15 cellular contexts compared by ENCODE assay signal in the genomic region with DNA sequence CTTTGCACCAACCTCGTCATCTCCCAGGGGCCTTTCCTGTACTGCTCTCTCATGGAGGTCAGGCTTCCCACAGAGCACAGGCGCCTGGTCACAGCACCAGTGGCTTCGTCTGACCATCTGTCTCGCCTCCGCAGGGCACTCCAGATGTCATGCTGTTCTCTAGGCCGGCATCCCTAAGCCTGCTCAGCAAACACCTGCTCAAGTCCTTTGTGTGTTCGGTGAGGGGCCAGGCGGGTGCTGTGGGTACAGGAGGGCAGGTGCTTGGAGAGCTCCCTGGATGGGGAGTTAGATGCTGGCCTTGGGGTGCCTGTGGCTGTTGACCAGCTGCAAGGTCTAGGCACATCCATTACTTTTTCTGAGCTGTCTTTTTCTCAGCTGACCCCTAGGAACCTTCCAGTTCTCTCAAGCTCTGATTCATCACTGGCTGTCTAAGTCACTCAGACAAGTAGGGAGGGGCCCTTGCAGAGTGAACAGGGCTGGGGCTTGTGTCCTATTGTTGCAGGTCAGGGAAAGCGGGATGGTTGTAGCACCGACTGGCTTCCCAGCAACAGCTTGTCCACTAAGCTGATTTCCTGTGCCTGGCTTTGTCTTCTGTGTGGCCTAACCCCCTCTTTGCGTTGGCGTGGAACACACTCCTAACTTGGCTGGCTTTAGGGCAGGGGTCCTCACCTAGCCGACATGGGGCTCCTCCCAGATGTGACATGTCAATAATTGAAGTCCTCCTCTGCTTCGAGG. TPM values are rescaled to one million over a fixed set of nuclear protein-coding genes. Genes with fewer than 3 reads are reported as not detected.
DNase-seq lines count a peak whose midpoint lies in the region; ATAC-seq, FAIRE-seq and TF ChIP-seq lines count a peak whose summit lies in the region.
"Had no signal": no experiment of that assay in that cellular context is flagged by ENCODE, and none has a peak within 500 bp of the region (broad histone marks: within the 10 kb centered on the region; RNA-seq: fewer than 3 reads in every experiment).

No MANE protein-coding gene starts in this region.

- H2AFZ ChIP-seq in HepG2 (ENCODE audit: low read length) = no peak overlapping the region

- peaks cover 36% of the 10 kb centered on the region for H3K36me3 Mint-ChIP-seq in nephron (ENCODE audit: low read depth)

- H3K9me3 Mint-ChIP-seq in nephron = peaks cover 4% of the 10 kb centered on the region

- H3K27ac ChIP-seq in HepG2 (ENCODE audit: extremely low read length, insufficient read depth, low read length) = no peak overlapping the region
- H3K27ac ChIP-seq: C4-2B had no signal

- TF ChIP-seq CTCF in astrocyte of the spinal cord (IDR thresholded peaks at IDR 0.05; ENCODE audit: low read depth, low read length) (no peak), nephron (IDR thresholded peaks at IDR 0.05; ENCODE audit: unreplicated experiment in 3 of 3) (no peak), HepG2 (CRISPR knock-in tag; IDR thresholded peaks at IDR 0.05) (no peak)

- H3K4me3 ChIP-seq in astrocyte of the spinal cord (ENCODE audit: low read depth, low read length) (no peak overlapping the region), HepG2 (replicated peaks in 1 of 3; ENCODE audit: insufficient read depth in 1 of 3, low read depth in 2 of 3, low read length in 3 of 3) (no peak overlapping the region)

- FAIRE-seq in HepG2 (lab: Jason Lieb, UNC) = no peak
- FAIRE-seq: colon had no signal

- no peak overlapping the region for H3K4me2 ChIP-seq in HepG2 (ENCODE audit: low read depth, low read length)

- H3K27me3 Mint-ChIP-seq in nephron (ENCODE audit: low read depth) = no peaks in the 10 kb centered on the region
- H3K27me3 Mint-ChIP-seq: activated CD8-positive, alpha-beta memory T cell treated with anti-CD3 and anti-CD28 coated beads, Interleukin-2, amount 10 ng/mL, durations not matched to agents 7 days and 5 days; activated naive CD8-positive, alpha-beta T cell treated with anti-CD3 and anti-CD28 coated beads for 36 hours; stimulated activated naive CD8-positive, alpha-beta T cell treated with anti-CD3 and anti-CD28 coated beads, Interleukin-15, Interleukin-2, amounts not matched to agents 100 ng/mL and 50 ng/mL, for 24 hours had no signal

- peaks cover 6 to 34% of the 10 kb centered on the region in 2 experiments; a peak in 4 of 5 replicates for H3K36me3 ChIP-seq in HepG2 (replicated peaks in 1 of 2; ENCODE audit: control insufficient read depth in 1 of 2, insufficient read depth in 2 of 2, low read length in 2 of 2)

- no peaks in the 10 kb centered on the region for H3K9me3 ChIP-seq in HepG2 (ENCODE audit: low read length)

- TF ChIP-seq EP300 in HepG2 (IDR thresholded peaks at IDR 0.05; ENCODE audit: low read depth in 2 of 2, low read length in 2 of 2) = no peak
- TF ChIP-seq EP300 in HepG2 (CRISPR knock-in tag; IDR thresholded peaks at IDR 0.05; ENCODE audit: borderline replicate concordance) = no peak

- H3K4me3 Mint-ChIP-seq in nephron = no peak overlapping the region
- H3K4me3 Mint-ChIP-seq: activated CD8-positive, alpha-beta memory T cell treated with anti-CD3 and anti-CD28 coated beads, Interleukin-2, amount 10 ng/mL, durations not matched to agents 7 days and 5 days; activated naive CD8-positive, alpha-beta T cell treated with anti-CD3 and anti-CD28 coated beads for 36 hours; stimulated activated naive CD8-positive, alpha-beta T cell treated with anti-CD3 and anti-CD28 coated beads, Interleukin-15, Interleukin-2, amounts not matched to agents 100 ng/mL and 50 ng/mL, for 24 hours had no signal

- no peak overlapping the region for H3K9ac ChIP-seq in HepG2 (ENCODE audit: insufficient read depth, low read depth, low read length)

- no peaks in the 10 kb centered on the region for H3K79me2 ChIP-seq in HepG2 (ENCODE audit: insufficient read depth, low read length)

- WGBS in HepG2 (ENCODE audit: low lambda C conversion rate) = 95% methylated on average over 12 of the region's 14 CpGs

- no TSS peak for BruUV-seq in HepG2 (replicated peaks; lab: Mats Ljungman, UMichigan)

- peaks cover 11% of the 10 kb centered on the region for H3K4me1 Mint-ChIP-seq in nephron
- H3K4me1 Mint-ChIP-seq: activated CD8-positive, alpha-beta memory T cell treated with anti-CD3 and anti-CD28 coated beads, Interleukin-2, amount 10 ng/mL, durations not matched to agents 7 days and 5 days; activated naive CD8-positive, alpha-beta T cell treated with anti-CD3 and anti-CD28 coated beads for 36 hours had no signal

- in situ Hi-C loops in astrocyte of the spinal cord (cut with HindIII; ENCODE audit: low sequenced_read_pairs) = no loop called here
- in situ Hi-C loops in HepG2 (cut with HindIII; ENCODE audit: extremely low pct_ligation_motif_present, low pct_unique_long_range_greater_than_20kb) = no loop called here

- no peaks in the 10 kb centered on the region for H4K20me1 ChIP-seq in HepG2 (ENCODE audit: insufficient read depth, low read length)

- peak overlapping the region in 2 of 3 experiments; percentile 26 to 67 for H3K27ac Mint-ChIP-seq in nephron
- H3K27ac Mint-ChIP-seq: activated CD8-positive, alpha-beta memory T cell treated with anti-CD3 and anti-CD28 coated beads, Interleukin-2, amount 10 ng/mL, durations not matched to agents 7 days and 5 days; activated naive CD8-positive, alpha-beta T cell treated with anti-CD3 and anti-CD28 coated beads for 36 hours; stimulated activated naive CD8-positive, alpha-beta T cell treated with anti-CD3 and anti-CD28 coated beads, Interleukin-15, Interleukin-2, amounts not matched to agents 100 ng/mL and 50 ng/mL, for 24 hours had no signal

- CTCF ChIA-PET in HepG2 (lab: Yijun Ruan, JAX; ENCODE audit: low intra/inter-chr PET ratio, low total read pairs) = no interaction called here

- POLR2A ChIA-PET in HepG2 (lab: Yijun Ruan, JAX) = no interaction called here

- DNase-seq in DMS53 treated with DMSO at 0.1 percent for 48 hours (lab: John Stamatoyannopoulos, UW; ENCODE audit: unreplicated experiment) (peak; percentile 17), NCI-H2107 (lab: John Stamatoyannopoulos, UW) (peak; percentile 19), astrocyte of the spinal cord (ENCODE audit: low read depth, low spot score) (peak; percentile 8), HuH-7.5 (ENCODE audit: low spot score) (no peak), HepG2 (ENCODE audit: low spot score) (no peak)
- DNase-seq: activated CD8-positive, alpha-beta memory T cell treated with anti-CD3 and anti-CD28 coated beads, Interleukin-2, amount 10 ng/mL, durations not matched to agents 7 days and 5 days; activated naive CD8-positive, alpha-beta T cell treated with anti-CD3 and anti-CD28 coated beads for 36 hours; midbrain; RPMI8226 had no signal

- no peaks in the 10 kb centered on the region for H3K4me1 ChIP-seq in HepG2 (ENCODE audit: insufficient read depth, low read length)

- TF ChIP-seq POLR2A in HepG2 (IDR thresholded peaks at IDR 0.05; ENCODE audit: insufficient read depth in 1 of 2, low read depth in 2 of 2, low read length in 2 of 2) = no peak

- H3K27me3 ChIP-seq in HepG2 (ENCODE audit: control insufficient read depth in 1 of 2, insufficient read depth in 2 of 2, low read length in 2 of 2) = no peaks in the 10 kb centered on the region

- intact Hi-C loops in HepG2 (cut with micrococcal nuclease; ENCODE audit: unreplicated experiment) = no loop called here

- TF ChIP-seq RAD21 in HepG2 (CRISPR knock-in tag; IDR thresholded peaks at IDR 0.05) = no peak

- ATAC-seq in HepG2 = no peak
- ATAC-seq in HG02610 (IDR thresholded peaks at IDR 0.05; ENCODE audit: unreplicated experiment) = no peak
- ATAC-seq: activated CD8-positive, alpha-beta memory T cell treated with anti-CD3 and anti-CD28 coated beads, Interleukin-2, amount 10 ng/mL, durations not matched to agents 7 days and 5 days had no signal

RNA-seq across cellular contexts. Expression of a gene that starts 9.2 kb away (rescaled TPM):
- total RNA-seq in HepG2 (2016; rRNA removed; fragmentation: Illumina TruSeq; extraction: Trizol) = not detected in 2 replicates
- not detected in 2 replicates for total RNA-seq in HepG2 (2016; cell fraction: cytosol; rRNA removed; fragmentation: Illumina TruSeq; extraction: Trizol; ENCODE audit: low read depth)
- total RNA-seq in HepG2 (2016; cell fraction: insoluble cytoplasmic fraction; rRNA removed; fragmentation: Illumina TruSeq; extraction: Trizol) = not detected in 2 replicates
- total RNA-seq in HepG2 (2016; cell fraction: membrane; rRNA removed; fragmentation: Illumina TruSeq; extraction: Trizol) = not detected in 2 replicates
- not detected in 2 replicates for total RNA-seq in HepG2 (2016; cell fraction: nucleus; rRNA removed; fragmentation: Illumina TruSeq; extraction: Trizol)
- not detected in 2 replicates for polyA plus RNA-seq in HepG2 (2011; rRNA removed)
- 0.04 TPM in 1 of 2 replicates, not detected in the other for polyA plus RNA-seq in HepG2 (2011; cell fraction: cytosol; rRNA removed)
- polyA plus RNA-seq in HepG2 (2011; cell fraction: nucleus; rRNA removed) = not detected in 2 replicates
- not detected in 2 replicates for polyA plus RNA-seq in HepG2 (2012)
- not detected in 2 replicates for polyA plus RNA-seq in HepG2 (2016; cell fraction: cytosol; fragmentation: Illumina TruSeq; extraction: Trizol; ENCODE audit: low read depth)
- polyA plus RNA-seq in HepG2 (2016; cell fraction: insoluble cytoplasmic fraction; fragmentation: Illumina TruSeq; extraction: Trizol; ENCODE audit: low read depth) = not detected in 2 replicates
- polyA plus RNA-seq in HepG2 (2016; cell fraction: membrane; fragmentation: Illumina TruSeq; extraction: Trizol; ENCODE audit: low read depth) = not detected in 2 replicates
- not detected in 2 replicates for polyA plus RNA-seq in HepG2 (2016; cell fraction: nucleus; fragmentation: Illumina TruSeq; extraction: Trizol; ENCODE audit: insufficient read depth, low read depth)
- not detected in 2 replicates for polyA minus RNA-seq in HepG2 (2011; rRNA and poly(A)+ RNA removed; ENCODE audit: low replicate concordance)
- not detected in 2 replicates for polyA minus RNA-seq in HepG2 (2011; cell fraction: cytosol; rRNA and poly(A)+ RNA removed)
- polyA minus RNA-seq in HepG2 (2011; cell fraction: nucleus; rRNA and poly(A)+ RNA removed) = not detected in 2 replicates
- total RNA-seq: activated CD8-positive, alpha-beta memory T cell treated with anti-CD3 and anti-CD28 coated beads, Interleukin-2, amount 10 ng/mL, durations not matched to agents 7 days and 5 days; activated naive CD8-positive, alpha-beta T cell treated with anti-CD3 and anti-CD28 coated beads for 36 hours had no signal
- polyA plus RNA-seq: fibroblast of lung had no signal

RNA-seq across cellular contexts. Expression of a gene that starts 35.3 kb away (rescaled TPM):
- total RNA-seq in HepG2 (2016; rRNA removed; fragmentation: Illumina TruSeq; extraction: Trizol) = 34.8 and 36.3 TPM in 2 replicates
- 5.0 and 6.1 TPM in 2 replicates for total RNA-seq in HepG2 (2016; cell fraction: cytosol; rRNA removed; fragmentation: Illumina TruSeq; extraction: Trizol; ENCODE audit: low read depth)
- 31.8 and 36.3 TPM in 2 replicates for total RNA-seq in HepG2 (2016; cell fraction: insoluble cytoplasmic fraction; rRNA removed; fragmentation: Illumina TruSeq; extraction: Trizol)
- 8.7 and 9.6 TPM in 2 replicates for total RNA-seq in HepG2 (2016; cell fraction: membrane; rRNA removed; fragmentation: Illumina TruSeq; extraction: Trizol)
- 33.9 and 34.5 TPM in 2 replicates for total RNA-seq in HepG2 (2016; cell fraction: nucleus; rRNA removed; fragmentation: Illumina TruSeq; extraction: Trizol)
- 11.0 and 14.4 TPM in 2 replicates for polyA plus RNA-seq in HepG2 (2011; rRNA removed)
- polyA plus RNA-seq in HepG2 (2011; cell fraction: cytosol; rRNA removed) = 9.7 and 11.5 TPM in 2 replicates
- 21.8 and 33.5 TPM in 2 replicates for polyA plus RNA-seq in HepG2 (2011; cell fraction: nucleus; rRNA removed)
- 4.7 and 9.8 TPM in 2 replicates for polyA plus RNA-seq in HepG2 (2012)
- polyA plus RNA-seq in HepG2 (2016; cell fraction: cytosol; fragmentation: Illumina TruSeq; extraction: Trizol; ENCODE audit: low read depth) = 4.3 and 4.5 TPM in 2 replicates
- 29.4 and 30.1 TPM in 2 replicates for polyA plus RNA-seq in HepG2 (2016; cell fraction: insoluble cytoplasmic fraction; fragmentation: Illumina TruSeq; extraction: Trizol; ENCODE audit: low read depth)
- 6.4 and 6.7 TPM in 2 replicates for polyA plus RNA-seq in HepG2 (2016; cell fraction: membrane; fragmentation: Illumina TruSeq; extraction: Trizol; ENCODE audit: low read depth)
- 69.2 and 76.1 TPM in 2 replicates for polyA plus RNA-seq in HepG2 (2016; cell fraction: nucleus; fragmentation: Illumina TruSeq; extraction: Trizol; ENCODE audit: insufficient read depth, low read depth)
- 15.8 and 70.6 TPM in 2 replicates for polyA minus RNA-seq in HepG2 (2011; rRNA and poly(A)+ RNA removed; ENCODE audit: low replicate concordance)
- polyA minus RNA-seq in HepG2 (2011; cell fraction: cytosol; rRNA and poly(A)+ RNA removed) = 4.4 and 6.0 TPM in 2 replicates
- polyA minus RNA-seq in HepG2 (2011; cell fraction: nucleus; rRNA and poly(A)+ RNA removed) = 15.7 and 19.4 TPM in 2 replicates

RNA-seq across cellular contexts. Expression of a gene that starts 36.0 kb away (rescaled TPM):
- 51.1 and 58.2 TPM in 2 replicates for total RNA-seq in HepG2 (2016; rRNA removed; fragmentation: Illumina TruSeq; extraction: Trizol)
- 23.2 and 32.3 TPM in 2 replicates for total RNA-seq in HepG2 (2016; cell fraction: cytosol; rRNA removed; fragmentation: Illumina TruSeq; extraction: Trizol; ENCODE audit: low read depth)
- total RNA-seq in HepG2 (2016; cell fraction: insoluble cytoplasmic fraction; rRNA removed; fragmentation: Illumina TruSeq; extraction: Trizol) = 55.2 and 58.4 TPM in 2 replicates
- total RNA-seq in HepG2 (2016; cell fraction: membrane; rRNA removed; fragmentation: Illumina TruSeq; extraction: Trizol) = 29.0 and 30.3 TPM in 2 replicates
- 29.6 and 37.6 TPM in 2 replicates for total RNA-seq in HepG2 (2016; cell fraction: nucleus; rRNA removed; fragmentation: Illumina TruSeq; extraction: Trizol)
- 45.0 and 47.9 TPM in 2 replicates for polyA plus RNA-seq in HepG2 (2011; rRNA removed)
- polyA plus RNA-seq in HepG2 (2011; cell fraction: cytosol; rRNA removed) = 41.5 and 49.4 TPM in 2 replicates
- polyA plus RNA-seq in HepG2 (2011; cell fraction: nucleus; rRNA removed) = 42.9 and 51.2 TPM in 2 replicates
- 29.1 and 43.9 TPM in 2 replicates for polyA plus RNA-seq in HepG2 (2012)
- polyA plus RNA-seq in HepG2 (2016; cell fraction: cytosol; fragmentation: Illumina TruSeq; extraction: Trizol; ENCODE audit: low read depth) = 54.2 and 76.9 TPM in 2 replicates
- polyA plus RNA-seq in HepG2 (2016; cell fraction: insoluble cytoplasmic fraction; fragmentation: Illumina TruSeq; extraction: Trizol; ENCODE audit: low read depth) = 87.5 and 96.2 TPM in 2 replicates
- 46.8 and 50.4 TPM in 2 replicates for polyA plus RNA-seq in HepG2 (2016; cell fraction: membrane; fragmentation: Illumina TruSeq; extraction: Trizol; ENCODE audit: low read depth)
- polyA plus RNA-seq in HepG2 (2016; cell fraction: nucleus; fragmentation: Illumina TruSeq; extraction: Trizol; ENCODE audit: insufficient read depth, low read depth) = 73.9 and 75.5 TPM in 2 replicates
- 41.3 and 201 TPM in 2 replicates for polyA minus RNA-seq in HepG2 (2011; rRNA and poly(A)+ RNA removed; ENCODE audit: low replicate concordance)
- 13.8 and 14.2 TPM in 2 replicates for polyA minus RNA-seq in HepG2 (2011; cell fraction: cytosol; rRNA and poly(A)+ RNA removed)
- polyA minus RNA-seq in HepG2 (2011; cell fraction: nucleus; rRNA and poly(A)+ RNA removed) = 32.1 and 32.2 TPM in 2 replicates

Comparison
In these comparisons a context has a peak if more than half of its experiments do, and no peak if none do; other contexts are left out.
1. DNase-seq: peak in DMS53 treated with DMSO at 0.1 percent for 48 hours (single experiment), NCI-H2107 (single experiment) and astrocyte of the spinal cord (single experiment); none in HuH-7.5 (single experiment) and HepG2 (single experiment).